Comparison of ENCODE assay signal across 8 cellular contexts in genomic region chr4:108651068-108651794, GRCh38. TPM values are rescaled to one million over a fixed set of nuclear protein-coding genes. Genes with fewer than 3 reads are reported as not detected.
DNase-seq lines count a peak whose midpoint lies in the region; ATAC-seq and TF ChIP-seq lines count a peak whose summit lies in the region.

No MANE protein-coding gene starts in this region.

- H3K9me3 ChIP-seq in psoas muscle: no peaks in the 10 kb centered on the region

- TF ChIP-seq CTCF in GM06990 (IDR thresholded peaks at IDR 0.05; ENCODE audit: insufficient read depth, low read length, poor library complexity, severe bottlenecking) (no peak), WI38 (IDR thresholded peaks at IDR 0.05; ENCODE audit: low read depth, low read length) (no peak), foreskin fibroblast (IDR thresholded peaks at IDR 0.05; ENCODE audit: low read depth, low read length) (no peak), psoas muscle (IDR thresholded peaks at IDR 0.05) (no peak)

- H3K27me3 ChIP-seq in GM06990 (replicated peaks; ENCODE audit: control insufficient read depth, insufficient read depth, low read length) (no peaks in the 10 kb centered on the region), psoas muscle (ENCODE audit: insufficient read depth in 3 of 3, low read length in 2 of 3) (no peaks in the 10 kb centered on the region)

- no peak for DNase-seq in GM06990 (ENCODE audit: extremely low read depth, insufficient read length)
- peak; percentile 21 for DNase-seq in HPDE6-E6E7 (ENCODE audit: extremely low spot score)
- DNase-seq in foreskin fibroblast: peak; percentile 42 to 71
- no peak for DNase-seq in psoas muscle
- DNase-seq in stimulated activated naive CD4-positive, alpha-beta T cell treated with Interleukin-2 at 50 U/mL for 16 hours (lab: John Stamatoyannopoulos, UW): no peak
- DNase-seq in 8988T: no peak

- 5 to 7% (median 6%) methylated on average over 8 of the region's 8 CpGs for WGBS in psoas muscle, 3 donors

- peak overlapping the region; percentile 97 for H3K4me3 ChIP-seq in GM06990 (replicated peaks; ENCODE audit: low read depth, low read length)
- H3K4me3 ChIP-seq in WI38 (ENCODE audit: low read depth, low read length): peak overlapping the region; percentile 85
- H3K4me3 ChIP-seq in foreskin fibroblast (ENCODE audit: low read depth in 1 of 2, low read length in 2 of 2): peak overlapping the region; percentile 80 to 89
- H3K4me3 ChIP-seq in psoas muscle: peak overlapping the region; percentile 99

- ATAC-seq in psoas muscle: peak in 2 of 4 donors; percentile 13 to 16
- ATAC-seq in HG03469 (IDR thresholded peaks at IDR 0.05; ENCODE audit: unreplicated experiment): no peak

- intact Hi-C loops in psoas muscle (cut with DNase I): no loop called here

- H3K27ac ChIP-seq in psoas muscle: peak overlapping the region; percentile 93

- no peaks in the 10 kb centered on the region for H3K36me3 ChIP-seq in GM06990 (ENCODE audit: control insufficient read depth, insufficient read depth, low read length)
- H3K36me3 ChIP-seq in psoas muscle (ENCODE audit: insufficient read depth in 1 of 2, low read depth in 1 of 2): peaks cover 0 to 9% of the 10 kb centered on the region in 2 donors

- H3K4me1 ChIP-seq in psoas muscle: peaks cover 12% of the 10 kb centered on the region

RNA-seq across cellular contexts. Expression of gene OSTC, which starts 0.8 kb away (rescaled TPM):
- total RNA-seq in psoas muscle: 10 to 100 TPM; 17.6 to 29.8 (median 21.2) TPM
- polyA plus RNA-seq in psoas muscle: 10 to 100 TPM; 34.6 to 86.3 (median 51.0) TPM

RNA-seq across cellular contexts. Expression of gene RPL34, which starts 30.9 kb away (rescaled TPM):
- total RNA-seq in psoas muscle: 100 to 1,000 TPM; 614 to 727 (median 691) TPM
- 1,000 to 10,000 TPM; 1,899 to 2,947 (median 2,473) TPM for polyA plus RNA-seq in psoas muscle

Comparison
In these comparisons a context has a peak if more than half of its experiments do, and no peak if none do; other contexts are left out.
1. DNase-seq: peak in HPDE6-E6E7 (single experiment) and foreskin fibroblast (2 of 2); none in GM06990 (single experiment), psoas muscle (0 of 2), stimulated activated naive CD4-positive, alpha-beta T cell treated with Interleukin-2 at 50 U/mL for 16 hours (single experiment) and 8988T (single experiment).
2. Peak in every context shown above with its lines, with median percentiles within 50 percentile points of each other: H3K4me3 ChIP-seq.